1 cellular context compared by ENCODE assay signal in the genomic region with DNA sequence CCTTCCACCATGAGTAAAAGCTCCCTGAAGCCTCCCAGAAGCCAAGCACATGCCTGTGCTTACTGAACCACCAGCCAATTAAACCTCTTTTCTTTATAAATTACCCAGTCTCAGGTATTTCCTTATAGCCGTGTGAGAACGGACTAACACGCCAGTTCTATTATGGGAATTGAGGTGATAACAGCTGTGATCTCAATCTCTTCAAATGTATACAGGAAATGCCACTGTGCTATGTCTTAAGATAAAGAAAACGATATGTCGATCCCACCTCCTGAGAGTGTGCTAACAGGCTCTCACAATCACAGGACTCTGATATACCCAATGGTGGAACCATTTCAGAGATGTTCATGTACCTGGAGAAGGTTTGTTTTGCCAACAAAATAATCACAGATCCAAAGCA.
TF ChIP-seq lines count a peak whose summit lies in the region.

No MANE protein-coding gene starts in this region.

TF ChIP-seq in GM23338, 12 proteins besides CTCF, POLR2A, EP300 and RAD21:
- TF ChIP-seq, protein P1, sequence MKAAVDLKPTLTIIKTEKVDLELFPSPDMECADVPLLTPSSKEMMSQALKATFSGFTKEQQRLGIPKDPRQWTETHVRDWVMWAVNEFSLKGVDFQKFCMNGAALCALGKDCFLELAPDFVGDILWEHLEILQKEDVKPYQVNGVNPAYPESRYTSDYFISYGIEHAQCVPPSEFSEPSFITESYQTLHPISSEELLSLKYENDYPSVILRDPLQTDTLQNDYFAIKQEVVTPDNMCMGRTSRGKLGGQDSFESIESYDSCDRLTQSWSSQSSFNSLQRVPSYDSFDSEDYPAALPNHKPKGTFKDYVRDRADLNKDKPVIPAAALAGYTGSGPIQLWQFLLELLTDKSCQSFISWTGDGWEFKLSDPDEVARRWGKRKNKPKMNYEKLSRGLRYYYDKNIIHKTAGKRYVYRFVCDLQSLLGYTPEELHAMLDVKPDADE (IDR thresholded peaks at IDR 0.05) = no peak
- TF ChIP-seq CREB1 (CRISPR knock-in tag; IDR thresholded peaks at IDR 0.05; ENCODE audit: low read depth) (no peak), NANOG (IDR thresholded peaks at IDR 0.05; ENCODE audit: borderline replicate concordance) (no peak), ZNF462 (CRISPR knock-in tag; IDR thresholded peaks at IDR 0.05) (no peak), REST (IDR thresholded peaks at IDR 0.05; ENCODE audit: unreplicated experiment) (no peak)
